ENCODE assay signal across 20 cellular contexts in genomic region chr1:37147397-37147831, GRCh38.
"Had no signal": no experiment of that assay in that cellular context is flagged by ENCODE, and none has a peak within 500 bp of the region (broad histone marks: within the 10 kb centered on the region; RNA-seq: fewer than 3 reads in every experiment).

No MANE protein-coding gene starts in this region.

- H3K36me3 ChIP-seq: ascending aorta, gastroesophageal sphincter, heart left ventricle, neural progenitor cell, pancreas, spleen, thoracic aorta, upper lobe of right lung had no signal

- DNase-seq: activated CD4-positive, alpha-beta T cell treated with anti-CD3 and anti-CD28 coated beads for 36 hours; activated CD4-positive, alpha-beta T cell treated with anti-CD3 and anti-CD28 coated beads, Interleukin-2, amount 50 U/mL, for 48 hours; activated naive CD4-positive, alpha-beta T cell treated with anti-CD3 and anti-CD28 coated beads, Interleukin-2, amount 50 U/mL, for 16 hours; activated T-cell treated with anti-CD3 and anti-CD28 coated beads, Interleukin-2, amount 50 U/mL, for 24 hours; effector CD4-positive, alpha-beta T cell; heart left ventricle; kidney glomerular epithelial cell; left ventricle myocardium superior; mucosa of descending colon; naive B cell; pancreas; spleen; stimulated activated CD4-positive, alpha-beta T cell treated with anti-CD3 and anti-CD28 coated beads, Interleukin-4, amount 100 ng/mL, for 4 hours; upper lobe of right lung had no signal

- H3K4me3 ChIP-seq: ascending aorta, coronary artery, gastroesophageal sphincter, heart left ventricle, mucosa of descending colon, neural progenitor cell, pancreas, spleen, thoracic aorta, upper lobe of right lung had no signal

- H3K4me1 ChIP-seq: ascending aorta, gastroesophageal sphincter, neural progenitor cell, pancreas, spleen, upper lobe of right lung had no signal

- H3K9me3 ChIP-seq: ascending aorta, gastroesophageal sphincter, heart left ventricle, mucosa of descending colon, pancreas, spleen, thoracic aorta, upper lobe of right lung had no signal

- ATAC-seq: activated CD4-positive, alpha-beta T cell treated with anti-CD3 and anti-CD28 coated beads for 36 hours; gastroesophageal sphincter; heart left ventricle; left ventricle myocardium superior; mucosa of descending colon; pancreas; stimulated activated memory B cell treated with anti-CD40 and anti-IgM and Interleukin-4, amounts not matched to agents 10 μg/mL and 1 μg/mL and 100 μg/mL, for 72 hours; upper lobe of right lung had no signal

- H3K27me3 ChIP-seq: ascending aorta, pancreas had no signal

- H3K4me2 ChIP-seq: neural progenitor cell had no signal

- H3K27ac ChIP-seq: ascending aorta, coronary artery, gastroesophageal sphincter, heart left ventricle, neural progenitor cell, pancreas, spleen, thoracic aorta, upper lobe of right lung had no signal

- H2AFZ ChIP-seq: neural progenitor cell had no signal

- H3K9ac ChIP-seq: neural progenitor cell had no signal
